In the genomic region with DNA sequence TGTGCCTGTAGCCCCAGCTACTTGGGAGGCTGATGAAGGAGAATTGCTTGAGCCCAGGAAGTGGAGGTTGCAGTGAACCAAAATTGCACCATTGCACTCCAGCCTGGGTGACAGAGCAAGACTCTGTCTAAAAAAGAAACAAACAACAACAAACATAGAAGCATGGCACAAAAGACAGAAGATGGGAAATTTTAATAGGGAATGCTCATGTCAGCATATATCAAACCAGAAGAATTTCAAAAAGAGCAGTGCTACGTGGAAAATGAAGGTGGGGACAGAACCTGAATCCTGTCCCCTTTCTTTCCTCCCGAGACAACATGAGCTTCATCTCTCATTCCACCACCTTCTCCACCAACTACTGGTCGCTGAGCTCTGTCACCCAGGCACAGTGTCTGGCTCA, we compare ENCODE assay signal across 8 cellular contexts.
"Had no signal": no experiment of that assay in that cellular context is flagged by ENCODE, and none has a peak within 500 bp of the region (broad histone marks: within the 10 kb centered on the region; RNA-seq: fewer than 3 reads in every experiment).

No MANE protein-coding gene starts in this region.

- FAIRE-seq: HepG2, HTR-8/SVneo had no signal

- H3K9ac ChIP-seq: KMS-11 had no signal

- DNase-seq: Karpas-422, Kasumi-1, KBM-7, KG1 had no signal

- H3K4me2 ChIP-seq: KMS-11 had no signal

- H3K27ac ChIP-seq: HL-60, KMS-11 had no signal

- ATAC-seq: HepG2 had no signal
